ENCODE assay signal across 18 cellular contexts in the genomic region with DNA sequence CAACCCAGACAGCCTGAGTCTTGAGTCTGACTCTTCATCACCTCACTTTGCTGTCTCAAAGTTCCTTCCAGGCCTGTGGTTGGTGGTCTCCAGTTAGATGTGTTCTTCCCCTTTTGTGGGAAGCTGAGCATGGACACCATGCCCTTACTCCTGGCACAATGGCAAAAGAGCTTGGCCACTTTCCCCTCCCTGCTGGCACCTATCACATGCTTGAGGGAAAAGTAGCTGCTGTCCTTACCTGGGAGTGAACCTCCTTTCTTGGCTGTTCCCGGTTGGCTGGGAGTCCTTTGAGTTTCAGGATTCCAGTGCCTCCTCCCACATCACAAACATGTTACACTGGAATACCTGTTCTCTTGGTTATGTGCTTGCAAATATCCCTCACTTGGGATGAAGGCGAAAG.
DNase-seq lines count a peak whose midpoint lies in the region; ATAC-seq, FAIRE-seq and TF ChIP-seq lines count a peak whose summit lies in the region.
"Had no signal": no experiment of that assay in that cellular context is flagged by ENCODE, and none has a peak within 500 bp of the region (broad histone marks: within the 10 kb centered on the region; RNA-seq: fewer than 3 reads in every experiment).

No MANE protein-coding gene starts in this region.

- H3K27me3 Mint-ChIP-seq in glutamatergic neuron (ENCODE audit: unreplicated experiment): peaks cover 4% of the 10 kb centered on the region

- TF ChIP-seq CTCF in heart left ventricle (IDR thresholded peaks at IDR 0.05) (no peak), glutamatergic neuron (IDR thresholded peaks at IDR 0.05; ENCODE audit: partially characterized antibody, unreplicated experiment) (no peak)

- no peaks in the 10 kb centered on the region for H3K9me3 ChIP-seq in heart left ventricle
- H3K9me3 ChIP-seq: BLaER1 had no signal

- DNase-seq in cerebellar cortex (ENCODE audit: low spot score) (peak; percentile 4), heart left ventricle (peak in 2 of 5 donors; percentile 46 to 57), left ventricle myocardium superior (peak; percentile 45), urothelium cell line (ENCODE audit: low spot score) (no peak), glutamatergic neuron (no peak), NCI-H1436 treated with DMSO at 0.1 percent for 48 hours (lab: John Stamatoyannopoulos, UW) (no peak)
- DNase-seq: 8988T; Calu3; CD8-positive, alpha-beta T cell; DMS79 treated with DMSO at 0.1 percent for 48 hours; GF-D8; GOT3; H7; HFFc6 had no signal

- peaks cover 0 to 32% (median 7%) of the 10 kb centered on the region in 12 donors for H3K4me1 ChIP-seq in heart left ventricle

- intact Hi-C loops in heart left ventricle (cut with DNase I): loop anchor here in 9 of 10 donors (1.0 to 10.0 kb wide), 16 partner anchors 52 to 295 kb away; a partner anchor contains a TSS
- intact Hi-C loops in left ventricle myocardium superior (cut with micrococcal nuclease): no loop called here

- H3K36me3 Mint-ChIP-seq in glutamatergic neuron (ENCODE audit: unreplicated experiment): no peaks in the 10 kb centered on the region
- H3K36me3 Mint-ChIP-seq: CD14-positive monocyte; CD8-positive, alpha-beta T cell had no signal

- H3K4me1 Mint-ChIP-seq in glutamatergic neuron (ENCODE audit: low read depth, unreplicated experiment): no peaks in the 10 kb centered on the region
- H3K4me1 Mint-ChIP-seq: CD14-positive monocyte had no signal

- no peaks in the 10 kb centered on the region for H3K36me3 ChIP-seq in heart left ventricle
- H3K36me3 ChIP-seq: BLaER1 had no signal

- peak; percentile 13 to 53 (median 32) for ATAC-seq in heart left ventricle
- peak; percentile 48 for ATAC-seq in left ventricle myocardium superior
- no peak for ATAC-seq in HG02571 (IDR thresholded peaks at IDR 0.05; ENCODE audit: unreplicated experiment)
- ATAC-seq: CD8-positive, alpha-beta T cell; HCT116 had no signal

- peak overlapping the region; percentile 76 to 99 (median 91) for H3K27ac ChIP-seq in heart left ventricle
- H3K27ac ChIP-seq: BLaER1 had no signal

- H3K27me3 ChIP-seq in heart left ventricle: no peaks in the 10 kb centered on the region
- H3K27me3 ChIP-seq: BLaER1 had no signal

- H3K4me3 Mint-ChIP-seq in glutamatergic neuron (ENCODE audit: unreplicated experiment): no peak overlapping the region
- H3K4me3 Mint-ChIP-seq: CD14-positive monocyte; CD8-positive, alpha-beta T cell; HFFc6 had no signal

- peak in 1 of 2 donors; percentile 23 for TF ChIP-seq POLR2A in heart left ventricle (IDR thresholded peaks at IDR 0.05)

- peak overlapping the region in 11 of 12 donors; percentile 19 to 61 (median 43) for H3K4me3 ChIP-seq in heart left ventricle
- H3K4me3 ChIP-seq: BLaER1 had no signal

- H3K9me3 Mint-ChIP-seq in glutamatergic neuron (ENCODE audit: unreplicated experiment): no peaks in the 10 kb centered on the region
- H3K9me3 Mint-ChIP-seq: CD8-positive, alpha-beta T cell had no signal

- FAIRE-seq in urothelium cell line (lab: Jason Lieb, UNC): peak; percentile 23

- H3K27ac Mint-ChIP-seq in glutamatergic neuron (ENCODE audit: unreplicated experiment): no peak overlapping the region
- H3K27ac Mint-ChIP-seq: CD14-positive monocyte; CD8-positive, alpha-beta T cell; HFFc6 had no signal

- WGBS in heart left ventricle, 4 donors: 31 to 88% (median 59%) methylated on average over 2 of the region's 2 CpGs

Comparison
In these comparisons a context has a peak if more than half of its experiments do, and no peak if none do; other contexts are left out.
1. DNase-seq: peak in cerebellar cortex (single experiment) and left ventricle myocardium superior (single experiment); none in urothelium cell line (single experiment), glutamatergic neuron (single experiment) and NCI-H1436 treated with DMSO at 0.1 percent for 48 hours (single experiment).